ENCODE assay signal across 9 cellular contexts in genomic region chr10:87816163-87816841, GRCh38. TPM values are rescaled to one million over a fixed set of nuclear protein-coding genes. Genes with fewer than 3 reads are reported as not detected.
DNase-seq lines count a peak whose midpoint lies in the region; ATAC-seq, FAIRE-seq and TF ChIP-seq lines count a peak whose summit lies in the region.
"Had no signal": no experiment of that assay in that cellular context is flagged by ENCODE, and none has a peak within 500 bp of the region (broad histone marks: within the 10 kb centered on the region; RNA-seq: fewer than 3 reads in every experiment).

No MANE protein-coding gene starts in this region.

- H3K9me1 ChIP-seq in endothelial cell of umbilical vein (replicated peaks; ENCODE audit: control insufficient read depth, extremely low read depth, insufficient read depth, low read length) = no peaks in the 10 kb centered on the region

- 68% methylated on average over 6 of the region's 6 CpGs for WGBS in smooth muscle cell (ENCODE audit: low lambda C conversion rate)

- H3K4me3 ChIP-seq in OCI-LY3 (ENCODE audit: low read length) = peak overlapping the region; percentile 99
- peak overlapping the region in 1 of 3 experiments; percentile 88 for H3K4me3 ChIP-seq in endothelial cell of umbilical vein (replicated peaks in 1 of 3; ENCODE audit: insufficient read depth in 1 of 3, low read depth in 1 of 3, low read length in 3 of 3)
- H3K4me3 ChIP-seq in smooth muscle cell = peak overlapping the region; percentile 71

- no peak for TF ChIP-seq CTCF in OCI-LY3 (IDR thresholded peaks at IDR 0.05; ENCODE audit: low read depth, low read length)
- TF ChIP-seq CTCF in endothelial cell of umbilical vein (IDR thresholded peaks at IDR 0.05; ENCODE audit: extremely low read depth in 1 of 2, insufficient read depth in 1 of 2, low read depth in 1 of 2, low read length in 2 of 2) = no peak
- TF ChIP-seq CTCF in smooth muscle cell (IDR thresholded peaks at IDR 0.05; ENCODE audit: borderline replicate concordance, insufficient read depth, poor library complexity, severe bottlenecking) = peak; percentile 12

- no peak overlapping the region for H2AFZ ChIP-seq in OCI-LY3 (ENCODE audit: low read depth, low read length)
- H2AFZ ChIP-seq in endothelial cell of umbilical vein (ENCODE audit: low read depth, low read length) = no peak overlapping the region
- H2AFZ ChIP-seq in smooth muscle cell (ENCODE audit: low read depth) = no peak overlapping the region

- dilution Hi-C loops in endothelial cell of umbilical vein (cut with MboI; ENCODE audit: extremely low pct_ligation_motif_present, low sequenced_read_pairs) = no loop called here

- H3K4me1 ChIP-seq in OCI-LY3 (ENCODE audit: low read length) (peaks cover 23% of the 10 kb centered on the region), endothelial cell of umbilical vein (ENCODE audit: control insufficient read depth, extremely low read depth, insufficient read depth, low read length) (peaks cover 22% of the 10 kb centered on the region), smooth muscle cell (ENCODE audit: low read depth) (peaks cover 15% of the 10 kb centered on the region)

- H3K4me1 Mint-ChIP-seq in activated T-cell treated with anti-CD3 and anti-CD28 coated beads, Interleukin-2, amount 50 U/mL, for 72 hours (ENCODE audit: low read depth) = peaks cover 49% of the 10 kb centered on the region

- peak overlapping the region; percentile 96 for H3K27ac Mint-ChIP-seq in activated T-cell treated with anti-CD3 and anti-CD28 coated beads, Interleukin-2, amount 50 U/mL, for 72 hours

- H3K27me3 ChIP-seq in OCI-LY3 (ENCODE audit: low read depth, low read length) = no peaks in the 10 kb centered on the region
- no peaks in the 10 kb centered on the region for H3K27me3 ChIP-seq in endothelial cell of umbilical vein (ENCODE audit: control insufficient read depth in 2 of 2, insufficient read depth in 2 of 2, low read length in 2 of 2)
- H3K27me3 ChIP-seq in smooth muscle cell (ENCODE audit: low read depth) = no peaks in the 10 kb centered on the region

- H3K27me3 Mint-ChIP-seq in activated T-cell treated with anti-CD3 and anti-CD28 coated beads, Interleukin-2, amount 50 U/mL, for 72 hours (ENCODE audit: low read depth) = no peaks in the 10 kb centered on the region

- peaks cover 4 to 10% of the 10 kb centered on the region in 2 donors for H3K36me3 Mint-ChIP-seq in activated T-cell treated with anti-CD3 and anti-CD28 coated beads, Interleukin-2, amount 50 U/mL, for 72 hours (ENCODE audit: insufficient read depth in 2 of 2)

- CTCF ChIA-PET in endothelial cell of umbilical vein (lab: Charles Lee) = interaction anchor here (0.9 to 1.3 kb wide), 3 partner anchors 21 to 573 kb away, joined by 3 to 4 read pairs (median 3); no protein-coding TSS in a partner anchor

- no peaks in the 10 kb centered on the region for H3K9me3 ChIP-seq in OCI-LY3 (ENCODE audit: insufficient read depth, low read length)
- H3K9me3 ChIP-seq in endothelial cell of umbilical vein (replicated peaks; ENCODE audit: control insufficient read depth, insufficient read depth, low read length) = no peaks in the 10 kb centered on the region
- no peaks in the 10 kb centered on the region for H3K9me3 ChIP-seq in smooth muscle cell (replicated peaks; ENCODE audit: low read depth)

- POLR2A ChIA-PET in endothelial cell of umbilical vein (lab: Charles Lee) = no interaction called here

- no TSS peak for BruUV-seq in endothelial cell of umbilical vein (replicated peaks; lab: Mats Ljungman, UMichigan)

- no peak for ATAC-seq in activated T-cell treated with anti-CD3 and anti-CD28 coated beads, Interleukin-2, amount 50 U/mL, for 72 hours (replicated peaks in 1 of 2)

- no peak for DNase-seq in activated T-cell treated with anti-CD3 and anti-CD28 coated beads, Interleukin-2, amount 50 U/mL, for 72 hours
- no peak for DNase-seq in activated T-cell treated with anti-CD3 and anti-CD28 coated beads for 4 hours
- no peak for DNase-seq in endothelial cell of umbilical vein (ENCODE audit: low read depth, low spot score)
- no peak for DNase-seq in smooth muscle cell (lab: John Stamatoyannopoulos, UW; ENCODE audit: unreplicated experiment)
- no peak for DNase-seq in SKM-1 treated with dmso at 0.1 percent for 144 hours (lab: John Stamatoyannopoulos, UW; ENCODE audit: unreplicated experiment)
- no peak for DNase-seq in GM12891 (ENCODE audit: insufficient read length, low spot score)
- DNase-seq in SHP77 treated with DMSO at 0.1 percent for 48 hours (lab: John Stamatoyannopoulos, UW) = no peak
- DNase-seq: T-helper 9 cell had no signal

- no peaks in the 10 kb centered on the region for H3K9me3 Mint-ChIP-seq in activated T-cell treated with anti-CD3 and anti-CD28 coated beads, Interleukin-2, amount 50 U/mL, for 72 hours

- intact Hi-C loops in endothelial cell of umbilical vein (cut with micrococcal nuclease) = loop anchor here (2.0 kb wide), 1 partner anchor 40 kb away; no protein-coding TSS in a partner anchor

- no peak for TF ChIP-seq POLR2A in endothelial cell of umbilical vein (IDR thresholded peaks at IDR 0.05; ENCODE audit: low read depth, low read length)
- TF ChIP-seq POLR2A in GM12891 (IDR thresholded peaks at IDR 0.05; ENCODE audit: low read depth, low read length) = no peak

- H3F3A ChIP-seq in smooth muscle cell (ENCODE audit: low read depth) = no peaks in the 10 kb centered on the region

- peaks cover 52% of the 10 kb centered on the region for H3K79me2 ChIP-seq in OCI-LY3 (ENCODE audit: low read length)
- H3K79me2 ChIP-seq in endothelial cell of umbilical vein (ENCODE audit: control insufficient read depth, insufficient read depth, low read length) = peaks cover 43% of the 10 kb centered on the region
- peaks cover 66% of the 10 kb centered on the region for H3K79me2 ChIP-seq in smooth muscle cell (ENCODE audit: low read depth)

- H3K36me3 ChIP-seq in OCI-LY3 (replicated peaks; ENCODE audit: low read depth, low read length) (peaks cover 5% of the 10 kb centered on the region), endothelial cell of umbilical vein (ENCODE audit: control insufficient read depth in 2 of 2, extremely low read depth in 1 of 2, insufficient read depth in 2 of 2, low read length in 2 of 2) (peaks cover 2 to 4% of the 10 kb centered on the region in 2 experiments), smooth muscle cell (ENCODE audit: low read depth) (peaks cover 9% of the 10 kb centered on the region)

- FAIRE-seq in endothelial cell of umbilical vein (lab: Jason Lieb, UNC) = no peak
- FAIRE-seq in GM12891 (lab: Jason Lieb, UNC) = no peak

- H3K27ac ChIP-seq in OCI-LY3 (ENCODE audit: low read length) = no peak overlapping the region
- no peak overlapping the region for H3K27ac ChIP-seq in endothelial cell of umbilical vein (ENCODE audit: insufficient read depth, low read depth, low read length)
- peak overlapping the region; percentile 29 for H3K27ac ChIP-seq in smooth muscle cell (ENCODE audit: low read depth)

- H4K20me1 ChIP-seq in OCI-LY3 (ENCODE audit: insufficient read depth, low read length) (peaks cover 28% of the 10 kb centered on the region), endothelial cell of umbilical vein (replicated peaks; ENCODE audit: control insufficient read depth, extremely low read depth, insufficient read depth, low read length) (no peaks in the 10 kb centered on the region), smooth muscle cell (ENCODE audit: low read depth) (peaks cover 39% of the 10 kb centered on the region)

- H3K4me2 ChIP-seq in OCI-LY3 (ENCODE audit: low read length) = peak overlapping the region; percentile 91
- H3K4me2 ChIP-seq in endothelial cell of umbilical vein (ENCODE audit: insufficient read depth, low read length) = peak overlapping the region; percentile 93
- H3K4me2 ChIP-seq in smooth muscle cell = peak overlapping the region; percentile 93

- peak overlapping the region; percentile 96 to 97 for H3K4me3 Mint-ChIP-seq in activated T-cell treated with anti-CD3 and anti-CD28 coated beads, Interleukin-2, amount 50 U/mL, for 72 hours

- peak overlapping the region; percentile 94; the same call in 1 of the 2 replicates for H3K9ac ChIP-seq in OCI-LY3 (ENCODE audit: low read length)
- H3K9ac ChIP-seq in endothelial cell of umbilical vein (replicated peaks; ENCODE audit: extremely low read depth, insufficient read depth, low read length) = no peak overlapping the region
- H3K9ac ChIP-seq in smooth muscle cell (ENCODE audit: low read depth) = peak overlapping the region; percentile 81

RNA-seq across cellular contexts. Expression of gene ATAD1, which starts 1.7 kb away (rescaled TPM):
- 10 to 100 TPM; 54.2 to 55.9 TPM for total RNA-seq in activated T-cell treated with anti-CD3 and anti-CD28 coated beads, Interleukin-2, amount 50 U/mL, for 72 hours
- total RNA-seq in endothelial cell of umbilical vein (23.6 and 25.8 TPM in 2 replicates), smooth muscle cell (64.0 and 71.8 TPM in 2 replicates)
- polyA plus RNA-seq in endothelial cell of umbilical vein (4.6 and 5.2 TPM in 2 replicates), smooth muscle cell (38.1 and 39.9 TPM in 2 replicates)
- 8.2 and 8.3 TPM in 2 replicates for polyA plus RNA-seq in endothelial cell of umbilical vein (2011; cell fraction: cytosol; rRNA removed)
- 13.7 and 19.0 TPM in 2 replicates for polyA plus RNA-seq in endothelial cell of umbilical vein (2011; cell fraction: nucleus; rRNA removed)
- 23.8 and 24.2 TPM in 2 replicates for polyA plus RNA-seq in endothelial cell of umbilical vein (2012)
- polyA minus RNA-seq in endothelial cell of umbilical vein = 9.9 and 11.8 TPM in 2 replicates
- polyA minus RNA-seq in endothelial cell of umbilical vein (2011; cell fraction: cytosol; rRNA and poly(A)+ RNA removed) = 45.0 TPM
- 17.0 and 21.3 TPM in 2 replicates for polyA minus RNA-seq in endothelial cell of umbilical vein (2011; cell fraction: nucleus; rRNA and poly(A)+ RNA removed)
- polyA plus RNA-seq in GM12891 (2012; ENCODE audit: low read depth, missing spikeins) = 20.3 TPM

RNA-seq across cellular contexts. Expression of gene KLLN, which starts 47.0 kb away (rescaled TPM):
- under 1 TPM; 0.22 to 0.46 TPM for total RNA-seq in activated T-cell treated with anti-CD3 and anti-CD28 coated beads, Interleukin-2, amount 50 U/mL, for 72 hours
- total RNA-seq in endothelial cell of umbilical vein (0.21 and 0.31 TPM in 2 replicates), smooth muscle cell (0.09 and 0.18 TPM in 2 replicates)
- polyA plus RNA-seq in endothelial cell of umbilical vein (0.14 and 0.18 TPM in 2 replicates), smooth muscle cell (0.60 TPM in 1 of 2 replicates, not detected in the other)
- polyA plus RNA-seq in endothelial cell of umbilical vein (2011; cell fraction: cytosol; rRNA removed) = 0.17 and 0.20 TPM in 2 replicates
- 0.13 and 0.22 TPM in 2 replicates for polyA plus RNA-seq in endothelial cell of umbilical vein (2011; cell fraction: nucleus; rRNA removed)
- polyA plus RNA-seq in endothelial cell of umbilical vein (2012) = 0.16 and 0.21 TPM in 2 replicates
- 0.32 and 0.38 TPM in 2 replicates for polyA minus RNA-seq in endothelial cell of umbilical vein
- 2.3 TPM for polyA minus RNA-seq in endothelial cell of umbilical vein (2011; cell fraction: cytosol; rRNA and poly(A)+ RNA removed)
- polyA minus RNA-seq in endothelial cell of umbilical vein (2011; cell fraction: nucleus; rRNA and poly(A)+ RNA removed) = 0.34 and 0.53 TPM in 2 replicates
- polyA plus RNA-seq in GM12891 (2012; ENCODE audit: low read depth, missing spikeins) = 1.0 TPM

RNA-seq across cellular contexts. Expression of gene PTEN, which starts 47.1 kb away (rescaled TPM):
- 10 to 100 TPM; 64.9 to 71.6 TPM for total RNA-seq in activated T-cell treated with anti-CD3 and anti-CD28 coated beads, Interleukin-2, amount 50 U/mL, for 72 hours
- 75.3 and 76.9 TPM in 2 replicates for total RNA-seq in endothelial cell of umbilical vein
- polyA plus RNA-seq in endothelial cell of umbilical vein = 6.7 and 8.0 TPM in 2 replicates
- polyA plus RNA-seq in endothelial cell of umbilical vein (2011; cell fraction: cytosol; rRNA removed) = 19.3 and 21.5 TPM in 2 replicates
- polyA plus RNA-seq in endothelial cell of umbilical vein (2011; cell fraction: nucleus; rRNA removed) = 30.8 and 38.3 TPM in 2 replicates
- polyA plus RNA-seq in endothelial cell of umbilical vein (2012) = 54.9 and 57.4 TPM in 2 replicates
- polyA minus RNA-seq in endothelial cell of umbilical vein = 50.5 and 53.5 TPM in 2 replicates
- 181 TPM for polyA minus RNA-seq in endothelial cell of umbilical vein (2011; cell fraction: cytosol; rRNA and poly(A)+ RNA removed)
- polyA minus RNA-seq in endothelial cell of umbilical vein (2011; cell fraction: nucleus; rRNA and poly(A)+ RNA removed) = 132 and 167 TPM in 2 replicates
- 78.3 and 87.3 TPM in 2 replicates for total RNA-seq in smooth muscle cell
- 30.6 and 45.1 TPM in 2 replicates for polyA plus RNA-seq in smooth muscle cell
- polyA plus RNA-seq in GM12891 (2012; ENCODE audit: low read depth, missing spikeins) = 70.9 TPM
